21 cellular contexts compared by ENCODE assay signal in the genomic region with DNA sequence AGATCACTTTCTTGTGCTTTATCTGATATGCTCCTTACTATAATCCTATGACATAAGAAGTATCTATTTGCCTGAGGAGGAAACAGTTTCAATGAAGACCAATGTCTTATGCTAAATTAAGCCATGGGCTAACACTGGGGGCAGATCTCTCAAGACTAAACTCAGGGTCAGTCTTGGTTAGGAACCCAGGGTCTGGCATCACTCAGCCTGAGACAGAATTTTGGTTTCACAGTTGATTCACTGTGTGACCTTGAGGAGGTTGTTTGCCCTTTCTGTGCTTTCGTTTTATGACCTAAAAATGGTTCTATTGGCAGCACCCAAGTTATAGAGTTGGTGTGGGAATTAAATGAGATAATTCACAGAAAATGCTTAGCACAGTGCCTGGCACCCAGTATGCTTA. TPM values are rescaled to one million over a fixed set of nuclear protein-coding genes. Genes with fewer than 3 reads are reported as not detected.
DNase-seq lines count a peak whose midpoint lies in the region; ATAC-seq and TF ChIP-seq lines count a peak whose summit lies in the region.
"Had no signal": no experiment of that assay in that cellular context is flagged by ENCODE, and none has a peak within 500 bp of the region (broad histone marks: within the 10 kb centered on the region; RNA-seq: fewer than 3 reads in every experiment).

No MANE protein-coding gene starts in this region.

- no peak overlapping the region for H3K4me3 ChIP-seq in BLaER1 treated with 17β-estradiol and CSF1 and Interleukin-3, amounts not matched to agents 10 nM and 100 nM
- H3K4me3 ChIP-seq in MM.1S (ENCODE audit: low read length), result no peak overlapping the region
- H3K4me3 ChIP-seq: GM23248, HAP-1, K562 had no signal

- peaks cover 13 to 54% (median 52%) of the 10 kb centered on the region in 10 experiments for H3K4me1 ChIP-seq in BLaER1 treated with 17β-estradiol and CSF1 and Interleukin-3, amounts not matched to agents 10 nM and 100 nM
- H3K4me1 ChIP-seq in MM.1S (ENCODE audit: low read length), result peaks cover 38% of the 10 kb centered on the region
- H3K4me1 ChIP-seq: HAP-1 had no signal

- H3K27me3 Mint-ChIP-seq in immature natural killer cell (ENCODE audit: low read depth in 3 of 3), result peaks cover 0 to 2% (median 2%) of the 10 kb centered on the region in 3 donors
- no peaks in the 10 kb centered on the region for H3K27me3 Mint-ChIP-seq in type B pancreatic cell
- H3K27me3 Mint-ChIP-seq: CD4-positive, CD25-positive, alpha-beta regulatory T cell had no signal

- H3K4me1 Mint-ChIP-seq in immature natural killer cell, result peaks cover 50 to 56% of the 10 kb centered on the region in 2 donors
- H3K4me1 Mint-ChIP-seq in type B pancreatic cell (ENCODE audit: unreplicated experiment), result peaks cover 8% of the 10 kb centered on the region

- H3K36me3 ChIP-seq in BLaER1 treated with 17β-estradiol and CSF1 and Interleukin-3, amounts not matched to agents 10 nM and 100 nM, result no peaks in the 10 kb centered on the region
- H3K36me3 ChIP-seq in MM.1S (replicated peaks; ENCODE audit: insufficient read depth, low read length), result no peaks in the 10 kb centered on the region
- H3K36me3 ChIP-seq: HAP-1 had no signal

- no peak for ATAC-seq in HG02763 (IDR thresholded peaks at IDR 0.05; ENCODE audit: unreplicated experiment)
- ATAC-seq: K562 had no signal

- peak overlapping the region in 8 of 11 experiments; percentile 16 to 82 (median 62); a peak in 15 of 22 replicates for H3K4me2 ChIP-seq in BLaER1 treated with 17β-estradiol and CSF1 and Interleukin-3, amounts not matched to agents 10 nM and 100 nM
- H3K4me2 ChIP-seq in MM.1S (ENCODE audit: low read depth, low read length), result peak overlapping the region; percentile 15; the same call in 1 of the 2 replicates

- peak overlapping the region in 4 of 6 donors; percentile 13 to 42 (median 36) for H3K27ac Mint-ChIP-seq in immature natural killer cell
- H3K27ac Mint-ChIP-seq in type B pancreatic cell, result peak overlapping the region; percentile 2

- peaks cover 16% of the 10 kb centered on the region for H3F3A ChIP-seq in MM.1S (ENCODE audit: insufficient read depth, low read length)

- no peaks in the 10 kb centered on the region for H3K9me3 ChIP-seq in BLaER1 treated with 17β-estradiol and CSF1 and Interleukin-3, amounts not matched to agents 10 nM and 100 nM (replicated peaks in 1 of 11)
- H3K9me3 ChIP-seq in MM.1S (replicated peaks; ENCODE audit: insufficient read depth, low read length), result no peaks in the 10 kb centered on the region
- H3K9me3 ChIP-seq: HAP-1 had no signal

- peak overlapping the region in 1 of 5 donors; percentile 24 for H3K4me3 Mint-ChIP-seq in immature natural killer cell
- H3K4me3 Mint-ChIP-seq in type B pancreatic cell, result no peak overlapping the region
- H3K4me3 Mint-ChIP-seq: CD4-positive, CD25-positive, alpha-beta regulatory T cell had no signal

- H3K9me2 ChIP-seq in MM.1S (replicated peaks; ENCODE audit: insufficient read depth, low read length), result no peaks in the 10 kb centered on the region

- no peaks in the 10 kb centered on the region for H3K27me3 ChIP-seq in BLaER1 treated with 17β-estradiol and CSF1 and Interleukin-3, amounts not matched to agents 10 nM and 100 nM
- no peaks in the 10 kb centered on the region for H3K27me3 ChIP-seq in MM.1S (replicated peaks; ENCODE audit: insufficient read depth, low read length)

- H3K27ac ChIP-seq in BLaER1 treated with 17β-estradiol and CSF1 and Interleukin-3, amounts not matched to agents 10 nM and 100 nM, result no peak overlapping the region
- H3K27ac ChIP-seq in MM.1S (ENCODE audit: low read length), result no peak overlapping the region
- H3K27ac ChIP-seq: GM23248, HL-60 had no signal

- H4K20me1 ChIP-seq in BLaER1 treated with 17β-estradiol and CSF1 and Interleukin-3, amounts not matched to agents 10 nM and 100 nM, result no peaks in the 10 kb centered on the region
- H4K20me1 ChIP-seq in MM.1S (ENCODE audit: insufficient read depth, low read length), result no peaks in the 10 kb centered on the region

- no peak for TF ChIP-seq CTCF in MM.1S (IDR thresholded peaks at IDR 0.05; ENCODE audit: low read length)
- no peak for TF ChIP-seq CTCF in type B pancreatic cell (conservative IDR thresholded peaks at IDR 0.05)

- H2AFZ ChIP-seq in MM.1S (ENCODE audit: low read length), result no peak overlapping the region
- H2AFZ ChIP-seq: GM23248 had no signal

- H3K9me3 Mint-ChIP-seq in immature natural killer cell (no peaks in the 10 kb centered on the region), type B pancreatic cell (peaks cover 5% of the 10 kb centered on the region)
- H3K9me3 Mint-ChIP-seq: CD4-positive, CD25-positive, alpha-beta regulatory T cell had no signal

- no peaks in the 10 kb centered on the region for H3K79me2 ChIP-seq in MM.1S (ENCODE audit: low read length)

- DNase-seq in MM.1S, result peak; percentile 21
- no peak for DNase-seq in immature natural killer cell
- DNase-seq in type B pancreatic cell (ENCODE audit: extremely low spot score, unreplicated experiment), result no peak
- DNase-seq in DMS153 treated with DMSO at 0.1 percent for 48 hours (lab: John Stamatoyannopoulos, UW; ENCODE audit: unreplicated experiment), result no peak
- DNase-seq in HT-29 (ENCODE audit: low spot score), result no peak
- DNase-seq: 8988T; C1 segment of cervical spinal cord; CD4-positive, CD25-positive, alpha-beta regulatory T cell; DMS153; DND-41; EL; GM23248; IMR-90 had no signal

- H3K9ac ChIP-seq in BLaER1 treated with 17β-estradiol and CSF1 and Interleukin-3, amounts not matched to agents 10 nM and 100 nM, result no peak overlapping the region
- no peak overlapping the region for H3K9ac ChIP-seq in MM.1S (ENCODE audit: low read length)
- H3K9ac ChIP-seq: GM23248 had no signal

- peaks cover 0 to 6% (median 0%) of the 10 kb centered on the region in 3 donors for H3K36me3 Mint-ChIP-seq in immature natural killer cell
- no peaks in the 10 kb centered on the region for H3K36me3 Mint-ChIP-seq in type B pancreatic cell
- H3K36me3 Mint-ChIP-seq: CD4-positive, CD25-positive, alpha-beta regulatory T cell had no signal

RNA-seq across cellular contexts. Expression of gene BCAS1, which starts 4.9 kb away (rescaled TPM):
- under 1 TPM in 2 of 3 donors, not detected in 1; 0.56 to 0.57 TPM for polyA plus RNA-seq in immature natural killer cell
- 10.7 and 43.3 TPM in 2 replicates for total RNA-seq in type B pancreatic cell (ENCODE audit: low replicate concordance)
- 39.5 and 42.4 TPM in 2 replicates for total RNA-seq in HT-29 (2014; rRNA removed; shearing (Covaris generic))
- total RNA-seq: G401, GM23248, H4 had no signal
- polyA plus RNA-seq: AG04450, IMR-90 had no signal
